9 cellular contexts compared by ENCODE assay signal in genomic region chr20:38125157-38126056, GRCh38. TPM values are rescaled to one million over a fixed set of nuclear protein-coding genes. Genes with fewer than 3 reads are reported as not detected.
DNase-seq lines count a peak whose midpoint lies in the region; ATAC-seq, FAIRE-seq and TF ChIP-seq lines count a peak whose summit lies in the region.
"Had no signal": no experiment of that assay in that cellular context is flagged by ENCODE, and none has a peak within 500 bp of the region (broad histone marks: within the 10 kb centered on the region; RNA-seq: fewer than 3 reads in every experiment).

No MANE protein-coding gene starts in this region.

- no peak overlapping the region for H2BK12ac ChIP-seq in H1 (ENCODE audit: low read depth, low read length)

- 87% methylated on average over 18 of the region's 18 CpGs; no CpG with 5 or more reads in 1 of the 2 experiments for WGBS in H1 (ENCODE audit: extremely low coverage in 1 of 2, insufficient coverage in 1 of 2, insufficient read length in 1 of 2, insufficient replicate concordance in 2 of 2, low coverage in 1 of 2, low lambda C conversion rate in 2 of 2, missing lambda C conversion rate in 1 of 2), 2 experiments

- no peak overlapping the region for H2BK15ac ChIP-seq in H1 (ENCODE audit: low read length)

- H3K4ac ChIP-seq in H1 (replicated peaks; ENCODE audit: insufficient read length, low read depth, low read length): no peak overlapping the region

- TF ChIP-seq POLR2A in H1 (IDR thresholded peaks at IDR 0.05; ENCODE audit: control extremely low read depth in 1 of 2, low read depth in 2 of 2, low read length in 2 of 2): no peak

- peak in 2 of 3 experiments; percentile 23 to 24; a peak in 2 of 4 replicates for TF ChIP-seq CTCF in H1 (IDR thresholded peaks at IDR 0.05; ENCODE audit: control extremely low read depth in 1 of 3, insufficient read depth in 1 of 3, low read depth in 1 of 3, low read length in 3 of 3)

- H3K56ac ChIP-seq in H1 (replicated peaks; ENCODE audit: insufficient read length, low read depth, low read length): no peak overlapping the region

- H3K27ac ChIP-seq in H1 (ENCODE audit: low read depth, low read length) (no peak overlapping the region), muscle layer of duodenum (ENCODE audit: low read length) (peak overlapping the region; percentile 36), Karpas-422 (ENCODE audit: low read length) (no peak overlapping the region)

- H3K14ac ChIP-seq in H1 (ENCODE audit: insufficient read length): no peak overlapping the region

- H3K79me2 ChIP-seq in H1 (ENCODE audit: control insufficient read depth in 1 of 2, insufficient read depth in 2 of 2, low read length in 2 of 2): no peaks in the 10 kb centered on the region
- H3K79me2 ChIP-seq in Karpas-422 (ENCODE audit: low read length): no peaks in the 10 kb centered on the region

- no peak for ATAC-seq in activated T-cell treated with anti-CD3 and anti-CD28 coated beads, Interleukin-2, amount 50 U/mL, for 4 hours
- no peak for ATAC-seq in HG02642 (IDR thresholded peaks at IDR 0.05; ENCODE audit: poor library complexity, unreplicated experiment)

- no peak overlapping the region for H3K23ac ChIP-seq in H1 (ENCODE audit: insufficient read length)

- no peak for FAIRE-seq in H1 (lab: Jason Lieb, UNC)

- no peak overlapping the region for H2BK5ac ChIP-seq in H1 (ENCODE audit: low read depth, low read length)

- TF ChIP-seq RAD21 in H1 (IDR thresholded peaks at IDR 0.05 in 1 of 2, conservative IDR thresholded peaks at IDR 0.05 in 1 of 2; ENCODE audit: low read depth in 2 of 2, low read length in 2 of 2): peak in 1 of 2 experiments; percentile 24; a peak in 1 of 4 replicates

- H3K4me2 ChIP-seq in H1 (ENCODE audit: insufficient read depth in 1 of 2, low read depth in 2 of 2, low read length in 2 of 2): no peak overlapping the region
- no peak overlapping the region for H3K4me2 ChIP-seq in Karpas-422 (ENCODE audit: low read depth, low read length, poor library complexity, severe bottlenecking)

- H4K20me1 ChIP-seq in H1 (replicated peaks in 1 of 2; ENCODE audit: control insufficient read depth in 1 of 2, insufficient read depth in 2 of 2, low read length in 2 of 2) (no peaks in the 10 kb centered on the region), Karpas-422 (ENCODE audit: insufficient read depth, low read depth, low read length) (no peaks in the 10 kb centered on the region)

- no peaks in the 10 kb centered on the region for H3K23me2 ChIP-seq in H1 (ENCODE audit: low read depth, low read length)

- no peak for TF ChIP-seq EP300 in H1 (IDR thresholded peaks at IDR 0.05; ENCODE audit: borderline replicate concordance in 1 of 2, low read depth in 2 of 2, low read length in 2 of 2)

- no peak overlapping the region for H4K91ac ChIP-seq in H1 (replicated peaks; ENCODE audit: insufficient read length, low read length)

- no peaks in the 10 kb centered on the region for H3K9me3 Mint-ChIP-seq in activated T-cell treated with anti-CD3 and anti-CD28 coated beads, Interleukin-2, amount 50 U/mL, for 4 hours
- H3K9me3 Mint-ChIP-seq: natural killer cell treated with Interleukin-12 subunit alpha and Interleukin-12 subunit beta and Interleukin-15 and Interleukin-18, amount 100 ng/mL, for 72 hours had no signal

- H3K27me3 ChIP-seq in H1 (replicated peaks in 1 of 4; ENCODE audit: control insufficient read depth in 3 of 4, extremely low read depth in 1 of 4, insufficient read depth in 3 of 4, low read length in 3 of 4) (no peaks in the 10 kb centered on the region), muscle layer of duodenum (ENCODE audit: low read depth, low read length) (no peaks in the 10 kb centered on the region), Karpas-422 (ENCODE audit: low read length) (no peaks in the 10 kb centered on the region)

- H2BK120ac ChIP-seq in H1 (replicated peaks; ENCODE audit: low read depth, low read length): no peak overlapping the region

- no peak overlapping the region for H2BK20ac ChIP-seq in H1 (ENCODE audit: low read length)

- H3K4me3 ChIP-seq in H1 (ENCODE audit: extremely low read depth in 1 of 4, insufficient read depth in 2 of 4, low read depth in 3 of 4, low read length in 4 of 4) (no peak overlapping the region), muscle layer of duodenum (ENCODE audit: low read depth in 1 of 2, low read length in 2 of 2) (no peak overlapping the region), Karpas-422 (ENCODE audit: low read length) (no peak overlapping the region)

- H3K18ac ChIP-seq in H1 (ENCODE audit: extremely low read depth, low read length): no peak overlapping the region

- H3K4me1 ChIP-seq in H1 (replicated peaks in 1 of 4; ENCODE audit: control insufficient read depth in 3 of 4, insufficient read depth in 4 of 4, low read length in 3 of 4) (peaks cover 0 to 3% (median 0%) of the 10 kb centered on the region in 4 experiments; a peak in 2 of 7 replicates), muscle layer of duodenum (ENCODE audit: control insufficient read depth in 1 of 2, insufficient read depth in 2 of 2, low read length in 2 of 2) (peaks cover 21 to 24% of the 10 kb centered on the region in 2 donors), Karpas-422 (ENCODE audit: low read length) (no peaks in the 10 kb centered on the region)

- CTCF ChIA-PET in H1 (lab: Charles Lee; ENCODE audit: partially characterized antibody): interaction anchor here (0.7 to 2.6 kb wide), 10 partner anchors 11 to 182 kb away, joined by 3 to 15 read pairs (median 4); no protein-coding TSS in a partner anchor

- H3K4me1 Mint-ChIP-seq in activated T-cell treated with anti-CD3 and anti-CD28 coated beads, Interleukin-2, amount 50 U/mL, for 4 hours (ENCODE audit: low read depth): peaks cover 3% of the 10 kb centered on the region

- H3K9me2 ChIP-seq in Karpas-422 (replicated peaks; ENCODE audit: insufficient read depth, low read length): no peaks in the 10 kb centered on the region

- no peaks in the 10 kb centered on the region for H3K27me3 Mint-ChIP-seq in activated T-cell treated with anti-CD3 and anti-CD28 coated beads, Interleukin-2, amount 50 U/mL, for 4 hours (ENCODE audit: low read depth)
- H3K27me3 Mint-ChIP-seq: natural killer cell treated with Interleukin-12 subunit alpha and Interleukin-12 subunit beta and Interleukin-15 and Interleukin-18, amount 100 ng/mL, for 72 hours had no signal

- no peaks in the 10 kb centered on the region for H3K9me3 ChIP-seq in H1 (ENCODE audit: insufficient read depth in 2 of 2, low read depth in 1 of 2, low read length in 1 of 2)
- H3K9me3 ChIP-seq in muscle layer of duodenum (ENCODE audit: control insufficient read depth in 1 of 2, low read length in 2 of 2): no peaks in the 10 kb centered on the region
- no peaks in the 10 kb centered on the region for H3K9me3 ChIP-seq in Karpas-422 (ENCODE audit: low read length)

- DNase-seq in DMS 273 treated with DMSO at 0.1 percent for 48 hours (lab: John Stamatoyannopoulos, UW): peak; percentile 83
- peak; percentile 94 for DNase-seq in NCI-H345 treated with DMSO at 0.1 percent for 48 hours (lab: John Stamatoyannopoulos, UW; ENCODE audit: unreplicated experiment)
- peak in 1 of 2 experiments; percentile 48 for DNase-seq in H1 (ENCODE audit: low read depth in 1 of 2, low spot score in 2 of 2)
- DNase-seq in GM03348 (ENCODE audit: low spot score): no peak
- no peak for DNase-seq in activated T-cell treated with anti-CD3 and anti-CD28 coated beads, Interleukin-2, amount 50 U/mL, for 4 hours
- DNase-seq in Karpas-422: no peak

- no peak overlapping the region for H3K9ac ChIP-seq in H1 (replicated peaks in 1 of 4; ENCODE audit: extremely low read depth in 1 of 4, low read depth in 3 of 4, low read length in 3 of 4)
- no peak overlapping the region for H3K9ac ChIP-seq in Karpas-422 (ENCODE audit: low read length)

- no peak overlapping the region for H4K8ac ChIP-seq in H1 (ENCODE audit: extremely low read depth, insufficient read depth, low read length)

- H3K4me3 Mint-ChIP-seq in activated T-cell treated with anti-CD3 and anti-CD28 coated beads, Interleukin-2, amount 50 U/mL, for 4 hours: no peak overlapping the region
- H3K4me3 Mint-ChIP-seq: natural killer cell treated with Interleukin-12 subunit alpha and Interleukin-12 subunit beta and Interleukin-15 and Interleukin-18, amount 100 ng/mL, for 72 hours had no signal

- no peak overlapping the region for H2AK5ac ChIP-seq in H1 (ENCODE audit: low read depth, low read length)

- no peak overlapping the region for H4K5ac ChIP-seq in H1 (ENCODE audit: insufficient read length, low read depth, low read length)

- H2AFZ ChIP-seq in H1 (ENCODE audit: low read length) (no peak overlapping the region), Karpas-422 (ENCODE audit: low read length) (no peak overlapping the region)

- H3K36me3 Mint-ChIP-seq in activated T-cell treated with anti-CD3 and anti-CD28 coated beads, Interleukin-2, amount 50 U/mL, for 4 hours (ENCODE audit: insufficient read depth): no peaks in the 10 kb centered on the region
- H3K36me3 Mint-ChIP-seq: natural killer cell treated with Interleukin-12 subunit alpha and Interleukin-12 subunit beta and Interleukin-15 and Interleukin-18, amount 100 ng/mL, for 72 hours had no signal

- POLR2A ChIA-PET in H1 (lab: Charles Lee; ENCODE audit: partially characterized antibody): interaction anchor here (0.8 kb wide), 1 partner anchor 52 kb away, joined by 3 read pairs; no protein-coding TSS in a partner anchor

- H3K36me3 ChIP-seq in H1 (ENCODE audit: control insufficient read depth in 2 of 4, insufficient read depth in 4 of 4, low read length in 3 of 4) (no peaks in the 10 kb centered on the region), muscle layer of duodenum (ENCODE audit: control insufficient read depth in 1 of 2, insufficient read depth in 2 of 2, low read length in 2 of 2) (peaks cover 0 to 5% of the 10 kb centered on the region in 2 donors), Karpas-422 (ENCODE audit: insufficient read depth, low read length) (no peaks in the 10 kb centered on the region)

- H3K79me1 ChIP-seq in H1 (ENCODE audit: low read depth, low read length): no peaks in the 10 kb centered on the region

TF ChIP-seq in H1, 55 proteins besides CTCF, POLR2A, EP300 and RAD21 (continues in another document):
- TF ChIP-seq TAF1 (IDR thresholded peaks at IDR 0.05; ENCODE audit: low read depth, low read length) (no peak), CTBP2 (IDR thresholded peaks at IDR 0.05; ENCODE audit: borderline replicate concordance, insufficient read depth, insufficient read length, low read length) (no peak)

RNA-seq across cellular contexts. Expression of gene TGM2, which starts 39.7 kb away (rescaled TPM):
- total RNA-seq in H1 (2021; fragmentation: NEBNext Ultra II Directional; extraction: Animal tissue kit (Norgen Biotek cat#: 25700)): 1.0 and 1.3 TPM in 2 replicates
- polyA plus RNA-seq in H1 (2011; rRNA removed): 0.86 and 1.5 TPM in 2 replicates
- polyA plus RNA-seq in H1 (2011; cell fraction: cytosol; rRNA removed): 0.92 TPM
- polyA plus RNA-seq in H1 (2011; cell fraction: nucleus; rRNA removed): 1.9 TPM
- polyA plus RNA-seq in H1 (2012, experiment 1 of 2): 0.77 to 1.3 TPM (median 1.1 TPM) in 4 replicates
- polyA plus RNA-seq in H1 (2012, experiment 2 of 2): 1.0 TPM
- 0.73 TPM for polyA plus RNA-seq in H1 (2013, experiment 1 of 2)
- 0.79 TPM for polyA plus RNA-seq in H1 (2013, experiment 2 of 2)
- 0.50 and 1.8 TPM in 2 replicates for polyA minus RNA-seq in H1 (2011; rRNA and poly(A)+ RNA removed)
- polyA minus RNA-seq in H1 (2011; cell fraction: cytosol; rRNA and poly(A)+ RNA removed): 1.2 TPM
- polyA minus RNA-seq in H1 (2011; cell fraction: nucleus; rRNA and poly(A)+ RNA removed): 0.90 TPM
- under 1 TPM; 0.52 to 0.71 (median 0.63) TPM for total RNA-seq in activated T-cell treated with anti-CD3 and anti-CD28 coated beads, Interleukin-2, amount 50 U/mL, for 4 hours
- 0.11 and 0.15 TPM in 2 replicates for total RNA-seq in Karpas-422 (2014; rRNA removed; shearing (Covaris generic); ENCODE audit: low replicate concordance)

Comparison
In these comparisons a context has a peak if more than half of its experiments do, and no peak if none do; other contexts are left out.
1. DNase-seq: peak in DMS 273 treated with DMSO at 0.1 percent for 48 hours (single experiment) and NCI-H345 treated with DMSO at 0.1 percent for 48 hours (single experiment); none in GM03348 (single experiment), activated T-cell treated with anti-CD3 and anti-CD28 coated beads, Interleukin-2, amount 50 U/mL, for 4 hours (single experiment) and Karpas-422 (single experiment).